Comparison of ENCODE assay signal across 1 cellular context in the genomic region with DNA sequence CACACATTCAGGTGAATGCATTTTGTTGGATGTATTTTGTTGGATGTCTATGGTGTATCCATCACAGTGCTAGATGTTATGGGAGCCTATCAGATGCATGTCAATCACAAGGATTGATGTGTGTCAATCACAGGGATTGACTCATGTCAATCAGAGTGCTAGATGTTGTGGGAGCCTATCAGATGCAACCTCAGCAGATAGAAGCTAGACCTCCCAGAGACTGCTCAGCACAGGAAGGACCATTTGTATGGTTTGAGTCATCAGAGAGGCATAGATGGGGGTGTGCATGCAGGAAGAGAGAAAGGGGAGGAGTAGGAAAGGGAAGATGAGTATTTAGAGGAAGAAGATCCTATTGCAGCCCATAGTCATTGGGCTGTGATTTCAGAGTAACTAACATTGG.
TF ChIP-seq lines count a peak whose summit lies in the region.

No MANE protein-coding gene starts in this region.

TF ChIP-seq in HepG2, 621 proteins besides CTCF, POLR2A, EP300 and RAD21 (continued from another document):
- TF ChIP-seq, protein P1, sequence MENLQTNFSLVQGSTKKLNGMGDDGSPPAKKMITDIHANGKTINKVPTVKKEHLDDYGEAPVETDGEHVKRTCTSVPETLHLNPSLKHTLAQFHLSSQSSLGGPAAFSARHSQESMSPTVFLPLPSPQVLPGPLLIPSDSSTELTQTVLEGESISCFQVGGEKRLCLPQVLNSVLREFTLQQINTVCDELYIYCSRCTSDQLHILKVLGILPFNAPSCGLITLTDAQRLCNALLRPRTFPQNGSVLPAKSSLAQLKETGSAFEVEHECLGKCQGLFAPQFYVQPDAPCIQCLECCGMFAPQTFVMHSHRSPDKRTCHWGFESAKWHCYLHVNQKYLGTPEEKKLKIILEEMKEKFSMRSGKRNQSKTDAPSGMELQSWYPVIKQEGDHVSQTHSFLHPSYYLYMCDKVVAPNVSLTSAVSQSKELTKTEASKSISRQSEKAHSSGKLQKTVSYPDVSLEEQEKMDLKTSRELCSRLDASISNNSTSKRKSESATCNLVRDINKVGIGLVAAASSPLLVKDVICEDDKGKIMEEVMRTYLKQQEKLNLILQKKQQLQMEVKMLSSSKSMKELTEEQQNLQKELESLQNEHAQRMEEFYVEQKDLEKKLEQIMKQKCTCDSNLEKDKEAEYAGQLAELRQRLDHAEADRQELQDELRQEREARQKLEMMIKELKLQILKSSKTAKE (CRISPR knock-in tag; IDR thresholded peaks at IDR 0.05; ENCODE audit: borderline replicate concordance), result no peak
- TF ChIP-seq BRD4 (CRISPR knock-in tag; IDR thresholded peaks at IDR 0.05) (no peak), NFE2L2 (IDR thresholded peaks at IDR 0.05; ENCODE audit: low read length) (no peak), ZKSCAN8 (CRISPR knock-in tag; IDR thresholded peaks at IDR 0.05; ENCODE audit: borderline replicate concordance) (no peak), DNMT3B (CRISPR knock-in tag; conservative IDR thresholded peaks at IDR 0.05) (no peak), ZNF780A (CRISPR knock-in tag; IDR thresholded peaks at IDR 0.05) (no peak), ZSCAN31 (CRISPR knock-in tag; IDR thresholded peaks at IDR 0.05; ENCODE audit: low read depth) (no peak), NFE2 (CRISPR knock-in tag; IDR thresholded peaks at IDR 0.05) (no peak), KDM6A (CRISPR knock-in tag; IDR thresholded peaks at IDR 0.05; ENCODE audit: low read depth) (no peak), JUNB (CRISPR knock-in tag; IDR thresholded peaks at IDR 0.05; ENCODE audit: borderline replicate concordance) (no peak), NAIF1 (CRISPR knock-in tag; IDR thresholded peaks at IDR 0.05; ENCODE audit: borderline replicate concordance) (no peak), KAT7 (CRISPR knock-in tag; IDR thresholded peaks at IDR 0.05; ENCODE audit: borderline replicate concordance) (no peak), NR2F2 (IDR thresholded peaks at IDR 0.05; ENCODE audit: borderline replicate concordance, low read depth) (no peak)
- TF ChIP-seq, protein P2, sequence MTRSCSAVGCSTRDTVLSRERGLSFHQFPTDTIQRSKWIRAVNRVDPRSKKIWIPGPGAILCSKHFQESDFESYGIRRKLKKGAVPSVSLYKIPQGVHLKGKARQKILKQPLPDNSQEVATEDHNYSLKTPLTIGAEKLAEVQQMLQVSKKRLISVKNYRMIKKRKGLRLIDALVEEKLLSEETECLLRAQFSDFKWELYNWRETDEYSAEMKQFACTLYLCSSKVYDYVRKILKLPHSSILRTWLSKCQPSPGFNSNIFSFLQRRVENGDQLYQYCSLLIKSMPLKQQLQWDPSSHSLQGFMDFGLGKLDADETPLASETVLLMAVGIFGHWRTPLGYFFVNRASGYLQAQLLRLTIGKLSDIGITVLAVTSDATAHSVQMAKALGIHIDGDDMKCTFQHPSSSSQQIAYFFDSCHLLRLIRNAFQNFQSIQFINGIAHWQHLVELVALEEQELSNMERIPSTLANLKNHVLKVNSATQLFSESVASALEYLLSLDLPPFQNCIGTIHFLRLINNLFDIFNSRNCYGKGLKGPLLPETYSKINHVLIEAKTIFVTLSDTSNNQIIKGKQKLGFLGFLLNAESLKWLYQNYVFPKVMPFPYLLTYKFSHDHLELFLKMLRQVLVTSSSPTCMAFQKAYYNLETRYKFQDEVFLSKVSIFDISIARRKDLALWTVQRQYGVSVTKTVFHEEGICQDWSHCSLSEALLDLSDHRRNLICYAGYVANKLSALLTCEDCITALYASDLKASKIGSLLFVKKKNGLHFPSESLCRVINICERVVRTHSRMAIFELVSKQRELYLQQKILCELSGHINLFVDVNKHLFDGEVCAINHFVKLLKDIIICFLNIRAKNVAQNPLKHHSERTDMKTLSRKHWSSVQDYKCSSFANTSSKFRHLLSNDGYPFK (CRISPR knock-in tag; IDR thresholded peaks at IDR 0.05; ENCODE audit: borderline replicate concordance), result no peak
- TF ChIP-seq, protein P3, sequence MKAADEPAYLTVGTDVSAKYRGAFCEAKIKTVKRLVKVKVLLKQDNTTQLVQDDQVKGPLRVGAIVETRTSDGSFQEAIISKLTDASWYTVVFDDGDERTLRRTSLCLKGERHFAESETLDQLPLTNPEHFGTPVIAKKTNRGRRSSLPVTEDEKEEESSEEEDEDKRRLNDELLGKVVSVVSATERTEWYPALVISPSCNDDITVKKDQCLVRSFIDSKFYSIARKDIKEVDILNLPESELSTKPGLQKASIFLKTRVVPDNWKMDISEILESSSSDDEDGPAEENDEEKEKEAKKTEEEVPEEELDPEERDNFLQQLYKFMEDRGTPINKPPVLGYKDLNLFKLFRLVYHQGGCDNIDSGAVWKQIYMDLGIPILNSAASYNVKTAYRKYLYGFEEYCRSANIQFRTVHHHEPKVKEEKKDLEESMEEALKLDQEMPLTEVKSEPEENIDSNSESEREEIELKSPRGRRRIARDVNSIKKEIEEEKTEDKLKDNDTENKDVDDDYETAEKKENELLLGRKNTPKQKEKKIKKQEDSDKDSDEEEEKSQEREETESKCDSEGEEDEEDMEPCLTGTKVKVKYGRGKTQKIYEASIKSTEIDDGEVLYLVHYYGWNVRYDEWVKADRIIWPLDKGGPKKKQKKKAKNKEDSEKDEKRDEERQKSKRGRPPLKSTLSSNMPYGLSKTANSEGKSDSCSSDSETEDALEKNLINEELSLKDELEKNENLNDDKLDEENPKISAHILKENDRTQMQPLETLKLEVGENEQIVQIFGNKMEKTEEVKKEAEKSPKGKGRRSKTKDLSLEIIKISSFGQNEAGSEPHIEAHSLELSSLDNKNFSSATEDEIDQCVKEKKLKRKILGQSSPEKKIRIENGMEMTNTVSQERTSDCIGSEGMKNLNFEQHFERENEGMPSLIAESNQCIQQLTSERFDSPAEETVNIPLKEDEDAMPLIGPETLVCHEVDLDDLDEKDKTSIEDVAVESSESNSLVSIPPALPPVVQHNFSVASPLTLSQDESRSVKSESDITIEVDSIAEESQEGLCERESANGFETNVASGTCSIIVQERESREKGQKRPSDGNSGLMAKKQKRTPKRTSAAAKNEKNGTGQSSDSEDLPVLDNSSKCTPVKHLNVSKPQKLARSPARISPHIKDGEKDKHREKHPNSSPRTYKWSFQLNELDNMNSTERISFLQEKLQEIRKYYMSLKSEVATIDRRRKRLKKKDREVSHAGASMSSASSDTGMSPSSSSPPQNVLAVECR (CRISPR knock-in tag; IDR thresholded peaks at IDR 0.05; ENCODE audit: borderline replicate concordance), result no peak
- TF ChIP-seq, protein P4, sequence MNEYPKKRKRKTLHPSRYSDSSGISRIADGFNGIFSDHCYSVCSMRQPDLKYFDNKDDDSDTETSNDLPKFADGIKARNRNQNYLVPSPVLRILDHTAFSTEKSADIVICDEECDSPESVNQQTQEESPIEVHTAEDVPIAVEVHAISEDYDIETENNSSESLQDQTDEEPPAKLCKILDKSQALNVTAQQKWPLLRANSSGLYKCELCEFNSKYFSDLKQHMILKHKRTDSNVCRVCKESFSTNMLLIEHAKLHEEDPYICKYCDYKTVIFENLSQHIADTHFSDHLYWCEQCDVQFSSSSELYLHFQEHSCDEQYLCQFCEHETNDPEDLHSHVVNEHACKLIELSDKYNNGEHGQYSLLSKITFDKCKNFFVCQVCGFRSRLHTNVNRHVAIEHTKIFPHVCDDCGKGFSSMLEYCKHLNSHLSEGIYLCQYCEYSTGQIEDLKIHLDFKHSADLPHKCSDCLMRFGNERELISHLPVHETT (CRISPR knock-in tag; conservative IDR thresholded peaks at IDR 0.05), result no peak
